ENCODE assay signal across 8 cellular contexts in the genomic region with DNA sequence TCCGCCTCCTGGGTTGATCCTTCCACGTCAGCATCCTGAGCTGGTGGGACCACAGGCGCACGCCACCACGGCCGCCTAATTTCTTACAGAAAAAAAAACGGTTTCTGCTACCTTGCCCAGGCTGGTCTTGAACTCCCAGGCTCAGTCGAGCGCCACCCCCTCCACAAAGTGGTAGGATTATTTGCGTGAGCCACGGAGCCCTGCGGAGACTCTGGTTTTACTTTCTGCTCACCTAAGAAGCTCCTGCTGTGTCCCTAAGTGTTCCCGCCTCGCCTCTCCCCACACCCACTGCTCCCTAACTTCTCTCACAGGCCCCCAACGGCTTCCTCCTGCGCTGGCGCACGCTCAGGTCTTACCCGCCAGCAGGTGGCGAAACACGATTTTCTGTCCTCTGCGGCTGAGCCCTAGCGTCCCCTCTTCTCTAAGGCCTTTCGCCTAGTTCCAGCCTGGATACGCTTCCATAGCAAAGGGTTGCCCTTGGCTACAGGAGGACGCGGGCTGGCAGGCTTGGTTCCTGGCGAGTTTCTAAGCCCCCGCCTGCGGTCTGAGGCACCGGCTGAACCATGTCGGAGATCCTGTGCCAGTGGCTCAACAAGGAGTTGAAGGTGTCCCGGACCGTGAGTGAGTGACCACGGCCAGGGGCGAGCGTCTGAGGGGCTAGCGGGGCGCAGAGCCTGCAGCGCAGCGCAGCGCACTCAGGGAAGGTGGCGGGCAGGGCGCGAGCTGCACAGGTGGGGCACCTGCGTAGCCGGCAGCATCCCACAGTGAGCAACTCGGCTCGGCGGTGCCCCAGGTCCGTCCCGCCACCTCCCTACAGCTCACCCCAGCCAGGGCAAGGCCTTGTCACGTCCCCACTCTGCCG. TPM values are rescaled to one million over a fixed set of nuclear protein-coding genes. Genes with fewer than 3 reads are reported as not detected.
A peak's percentile ranks its signal among the peaks of the same experiment; 100 is the strongest.
DNase-seq lines count a peak whose midpoint lies in the region; ATAC-seq and TF ChIP-seq lines count a peak whose summit lies in the region.

A gene with protein sequence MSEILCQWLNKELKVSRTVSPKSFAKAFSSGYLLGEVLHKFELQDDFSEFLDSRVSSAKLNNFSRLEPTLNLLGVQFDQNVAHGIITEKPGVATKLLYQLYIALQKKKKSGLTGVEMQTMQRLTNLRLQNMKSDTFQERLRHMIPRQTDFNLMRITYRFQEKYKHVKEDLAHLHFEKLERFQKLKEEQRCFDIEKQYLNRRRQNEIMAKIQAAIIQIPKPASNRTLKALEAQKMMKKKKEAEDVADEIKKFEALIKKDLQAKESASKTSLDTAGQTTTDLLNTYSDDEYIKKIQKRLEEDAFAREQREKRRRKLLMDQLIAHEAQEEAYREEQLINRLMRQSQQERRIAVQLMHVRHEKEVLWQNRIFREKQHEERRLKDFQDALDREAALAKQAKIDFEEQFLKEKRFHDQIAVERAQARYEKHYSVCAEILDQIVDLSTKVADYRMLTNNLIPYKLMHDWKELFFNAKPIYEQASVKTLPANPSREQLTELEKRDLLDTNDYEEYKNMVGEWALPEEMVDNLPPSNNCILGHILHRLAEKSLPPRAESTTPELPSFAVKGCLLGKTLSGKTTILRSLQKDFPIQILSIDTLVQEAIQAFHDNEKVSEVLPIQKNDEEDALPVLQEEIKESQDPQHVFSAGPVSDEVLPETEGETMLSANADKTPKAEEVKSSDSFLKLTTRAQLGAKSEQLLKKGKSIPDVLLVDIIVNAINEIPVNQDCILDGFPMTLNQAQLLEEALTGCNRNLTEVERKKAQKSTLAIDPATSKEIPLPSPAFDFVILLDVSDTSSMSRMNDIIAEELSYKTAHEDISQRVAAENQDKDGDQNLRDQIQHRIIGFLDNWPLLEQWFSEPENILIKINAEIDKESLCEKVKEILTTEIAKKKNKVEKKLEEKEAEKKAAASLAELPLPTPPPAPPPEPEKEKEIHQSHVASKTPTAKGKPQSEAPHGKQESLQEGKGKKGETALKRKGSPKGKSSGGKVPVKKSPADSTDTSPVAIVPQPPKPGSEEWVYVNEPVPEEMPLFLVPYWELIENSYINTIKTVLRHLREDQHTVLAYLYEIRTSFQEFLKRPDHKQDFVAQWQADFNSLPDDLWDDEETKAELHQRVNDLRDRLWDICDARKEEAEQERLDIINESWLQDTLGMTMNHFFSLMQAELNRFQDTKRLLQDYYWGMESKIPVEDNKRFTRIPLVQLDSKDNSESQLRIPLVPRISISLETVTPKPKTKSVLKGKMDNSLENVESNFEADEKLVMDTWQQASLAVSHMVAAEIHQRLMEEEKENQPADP (N-terminal part only) (plus strand): TSS at position 429 of the 862 bp plus-strand sequence. CDS start 135 bp downstream, at position 564.

- peak within 1 kb of the TSS; percentile 89 for H3K27ac ChIP-seq in HL-60 (replicated peaks)

- intact Hi-C loops in activated T-helper 2 cell treated with anti-CD3 and anti-CD28 coated beads, Interferon-gamma antibody, Interleukin-2, Interleukin-4, amounts not matched to agents 10 μg/mL and 5 μg/mL and 100 μg/mL, durations not matched to agents 14 hours and 24 hours and 36 hours (cut with micrococcal nuclease), result loop anchor here (1.0 to 2.0 kb wide), 4 partner anchors 157 to 309 kb away; no protein-coding TSS in a partner anchor
- intact Hi-C loops in natural killer cell (cut with micrococcal nuclease), result no loop called here

- DNase-seq in AG08396 (ENCODE audit: low spot score) (peak; percentile 90), HL-60 (ENCODE audit: low read depth in 1 of 2, low spot score in 1 of 2) (peak; percentile 87 to 93), RKO (ENCODE audit: low spot score) (peak; percentile 97), fibroblast of the aortic adventitia (ENCODE audit: low read depth) (peak; percentile 89), natural killer cell (peak; percentile 63)
- peak; percentile 77 for DNase-seq in activated T-helper 2 cell treated with anti-CD3 and anti-CD28 coated beads, Interferon-gamma antibody, Interleukin-2, Interleukin-4, amounts not matched to agents 10 μg/mL and 5 μg/mL and 100 μg/mL, durations not matched to agents 14 hours and 24 hours and 36 hours (ENCODE audit: low spot score)
- peak; percentile 69 for DNase-seq in stimulated activated naive B cell treated with anti-CD40 and anti-IgM and Interleukin-4, amounts not matched to agents 10 μg/mL and 1 μg/mL and 100 μg/mL, for 72 hours

- H3K4me3 Mint-ChIP-seq in activated T-helper 2 cell treated with anti-CD3 and anti-CD28 coated beads, Interferon-gamma antibody, Interleukin-2, Interleukin-4, amounts not matched to agents 10 μg/mL and 5 μg/mL and 100 μg/mL, durations not matched to agents 14 hours and 24 hours and 36 hours (ENCODE audit: low read depth), result peak within 1 kb of the TSS; percentile 89
- peak within 1 kb of the TSS; percentile 88 for H3K4me3 Mint-ChIP-seq in natural killer cell
- peak within 1 kb of the TSS; percentile 96 to 98 for H3K4me3 Mint-ChIP-seq in stimulated activated naive B cell treated with anti-CD40 and anti-IgM and Interleukin-4, amounts not matched to agents 10 μg/mL and 1 μg/mL and 100 μg/mL, for 72 hours

- H3K36me3 Mint-ChIP-seq in activated T-helper 2 cell treated with anti-CD3 and anti-CD28 coated beads, Interferon-gamma antibody, Interleukin-2, Interleukin-4, amounts not matched to agents 10 μg/mL and 5 μg/mL and 100 μg/mL, durations not matched to agents 14 hours and 24 hours and 36 hours (ENCODE audit: low read depth), result peaks cover 15% of the 10 kb centered on the region
- no peaks in the 10 kb centered on the region for H3K36me3 Mint-ChIP-seq in natural killer cell
- H3K36me3 Mint-ChIP-seq in stimulated activated naive B cell treated with anti-CD40 and anti-IgM and Interleukin-4, amounts not matched to agents 10 μg/mL and 1 μg/mL and 100 μg/mL, for 72 hours, result peaks cover 0 to 3% of the 10 kb centered on the region in 2 donors

- H3K27me3 ChIP-seq in HL-60 (ENCODE audit: insufficient read depth, poor library complexity, severe bottlenecking), result no peaks in the 10 kb centered on the region

- H3K27me3 Mint-ChIP-seq in activated T-helper 2 cell treated with anti-CD3 and anti-CD28 coated beads, Interferon-gamma antibody, Interleukin-2, Interleukin-4, amounts not matched to agents 10 μg/mL and 5 μg/mL and 100 μg/mL, durations not matched to agents 14 hours and 24 hours and 36 hours (ENCODE audit: low read depth), result no peaks in the 10 kb centered on the region
- no peaks in the 10 kb centered on the region for H3K27me3 Mint-ChIP-seq in natural killer cell (ENCODE audit: low read depth in 2 of 2)
- peaks cover 8 to 15% of the 10 kb centered on the region in 2 donors for H3K27me3 Mint-ChIP-seq in stimulated activated naive B cell treated with anti-CD40 and anti-IgM and Interleukin-4, amounts not matched to agents 10 μg/mL and 1 μg/mL and 100 μg/mL, for 72 hours

- TF ChIP-seq CTCF in HL-60 (IDR thresholded peaks at IDR 0.05; ENCODE audit: insufficient read depth, low read length) (peak; percentile 75), fibroblast of the aortic adventitia (IDR thresholded peaks at IDR 0.05; ENCODE audit: insufficient read depth, low read length) (peak; percentile 81), natural killer cell (IDR thresholded peaks at IDR 0.05) (peak; percentile 62)

- H3K4me1 Mint-ChIP-seq in activated T-helper 2 cell treated with anti-CD3 and anti-CD28 coated beads, Interferon-gamma antibody, Interleukin-2, Interleukin-4, amounts not matched to agents 10 μg/mL and 5 μg/mL and 100 μg/mL, durations not matched to agents 14 hours and 24 hours and 36 hours (ENCODE audit: low read depth), result peaks cover 28% of the 10 kb centered on the region
- H3K4me1 Mint-ChIP-seq in natural killer cell, result peaks cover 27 to 31% of the 10 kb centered on the region in 2 donors
- H3K4me1 Mint-ChIP-seq in stimulated activated naive B cell treated with anti-CD40 and anti-IgM and Interleukin-4, amounts not matched to agents 10 μg/mL and 1 μg/mL and 100 μg/mL, for 72 hours, result peaks cover 8 to 16% of the 10 kb centered on the region in 2 donors

- peaks cover 35% of the 10 kb centered on the region for H3K9me3 Mint-ChIP-seq in activated T-helper 2 cell treated with anti-CD3 and anti-CD28 coated beads, Interferon-gamma antibody, Interleukin-2, Interleukin-4, amounts not matched to agents 10 μg/mL and 5 μg/mL and 100 μg/mL, durations not matched to agents 14 hours and 24 hours and 36 hours
- H3K9me3 Mint-ChIP-seq in natural killer cell, result peaks cover 0 to 2% of the 10 kb centered on the region in 2 donors
- H3K9me3 Mint-ChIP-seq in stimulated activated naive B cell treated with anti-CD40 and anti-IgM and Interleukin-4, amounts not matched to agents 10 μg/mL and 1 μg/mL and 100 μg/mL, for 72 hours, result peaks cover 4 to 6% of the 10 kb centered on the region in 2 donors

- peak within 1 kb of the TSS; percentile 95 for H3K27ac Mint-ChIP-seq in activated T-helper 2 cell treated with anti-CD3 and anti-CD28 coated beads, Interferon-gamma antibody, Interleukin-2, Interleukin-4, amounts not matched to agents 10 μg/mL and 5 μg/mL and 100 μg/mL, durations not matched to agents 14 hours and 24 hours and 36 hours
- peak within 1 kb of the TSS; percentile 83 to 84 for H3K27ac Mint-ChIP-seq in natural killer cell
- H3K27ac Mint-ChIP-seq in stimulated activated naive B cell treated with anti-CD40 and anti-IgM and Interleukin-4, amounts not matched to agents 10 μg/mL and 1 μg/mL and 100 μg/mL, for 72 hours, result peak within 1 kb of the TSS; percentile 85

- ATAC-seq in GM19043 (IDR thresholded peaks at IDR 0.05; ENCODE audit: low read depth, unreplicated experiment) (peak; percentile 82), natural killer cell (peak; percentile 88 to 91 (median 90))
- peak; percentile 95 to 96 for ATAC-seq in stimulated activated naive B cell treated with anti-CD40 and anti-IgM and Interleukin-4, amounts not matched to agents 10 μg/mL and 1 μg/mL and 100 μg/mL, for 72 hours (replicated peaks)

- peak within 1 kb of the TSS; percentile 98 for H3K4me3 ChIP-seq in HL-60 (replicated peaks; ENCODE audit: insufficient read depth, low read length)
- peak within 1 kb of the TSS; percentile 90 for H3K4me3 ChIP-seq in fibroblast of the aortic adventitia (ENCODE audit: low read depth, low read length)

RNA-seq across cellular contexts. Expression of the gene that starts here (rescaled TPM):
- total RNA-seq in activated T-helper 2 cell treated with anti-CD3 and anti-CD28 coated beads, Interferon-gamma antibody, Interleukin-2, Interleukin-4, amounts not matched to agents 10 μg/mL and 5 μg/mL and 100 μg/mL, durations not matched to agents 14 hours and 24 hours and 36 hours, result 10.0 and 11.5 TPM in 2 replicates
- total RNA-seq in fibroblast of the aortic adventitia (ENCODE audit: low replicate concordance), result 5.7 and 19.0 TPM in 2 replicates
- total RNA-seq in natural killer cell, result 10 to 100 TPM in 1 of 3 donors, 1 to 10 TPM in 2; 6.2 to 13.1 (median 8.5) TPM

Comparison
In these comparisons a context has a peak if more than half of its experiments do, and no peak if none do; other contexts are left out.
1. Peak in every context shown above with its lines: DNase-seq, ATAC-seq, H3K4me3 ChIP-seq and H3K27ac ChIP-seq.